Comparison of ENCODE assay signal across 32 cellular contexts in genomic region chr22:46676881-46677280, GRCh38. TPM values are rescaled to one million over a fixed set of nuclear protein-coding genes. Genes with fewer than 3 reads are reported as not detected.
DNase-seq lines count a peak whose midpoint lies in the region; ATAC-seq and TF ChIP-seq lines count a peak whose summit lies in the region.
"Had no signal": no experiment of that assay in that cellular context is flagged by ENCODE, and none has a peak within 500 bp of the region (broad histone marks: within the 10 kb centered on the region; RNA-seq: fewer than 3 reads in every experiment).

No MANE protein-coding gene starts in this region.

- POLR2A ChIA-PET in MCF 10A (lab: Yijun Ruan, JAX): no interaction called here

- 31 to 58% (median 38%) methylated on average over 13 to 14 of the region's 14 CpGs for WGBS in psoas muscle, 3 donors

- peak; percentile 45 to 75 (median 72) for ATAC-seq in psoas muscle
- ATAC-seq: esophagus mucosa had no signal

- H3K27me3 ChIP-seq in breast epithelium (no peaks in the 10 kb centered on the region), psoas muscle (ENCODE audit: insufficient read depth in 3 of 3, low read length in 2 of 3) (no peaks in the 10 kb centered on the region)
- H3K27me3 ChIP-seq: thyroid gland, uterus had no signal

- CTCF ChIA-PET in MCF 10A (lab: Yijun Ruan, JAX): interaction anchor here (0.7 kb wide), 1 partner anchor 113 kb away, joined by 5 read pairs; no protein-coding TSS in a partner anchor

- H3K36me3 Mint-ChIP-seq in activated CD4-positive, alpha-beta T cell treated with anti-CD3 and anti-CD28 coated beads, Interleukin-2, amount 10 ng/mL, durations not matched to agents 24 days and 14 days (ENCODE audit: low read depth): peaks cover 23% of the 10 kb centered on the region
- H3K36me3 Mint-ChIP-seq in MCF 10A (ENCODE audit: insufficient read depth, unreplicated experiment): peaks cover 26% of the 10 kb centered on the region
- H3K36me3 Mint-ChIP-seq in dendritic cell treated with granulocyte-macrophage colony-stimulating factor and Interleukin-4, amounts not matched to agents 40 ng/mL and 50 ng/mL, for 4 days (ENCODE audit: low read depth): peaks cover 97% of the 10 kb centered on the region

- no peak for TF ChIP-seq POLR2A in breast epithelium (IDR thresholded peaks at IDR 0.05)

- no peaks in the 10 kb centered on the region for H3K27me3 Mint-ChIP-seq in activated CD4-positive, alpha-beta T cell treated with anti-CD3 and anti-CD28 coated beads, Interleukin-2, amount 10 ng/mL, durations not matched to agents 24 days and 14 days
- no peaks in the 10 kb centered on the region for H3K27me3 Mint-ChIP-seq in MCF 10A (ENCODE audit: insufficient read depth, unreplicated experiment)
- no peaks in the 10 kb centered on the region for H3K27me3 Mint-ChIP-seq in dendritic cell treated with granulocyte-macrophage colony-stimulating factor and Interleukin-4, amounts not matched to agents 40 ng/mL and 50 ng/mL, for 4 days
- H3K27me3 Mint-ChIP-seq: activated B cell treated with CpG ODN at 0.5 μM for 24 hours; central memory CD8-positive, alpha-beta T cell had no signal

- no peaks in the 10 kb centered on the region for H3K4me1 ChIP-seq in breast epithelium
- peaks cover 11% of the 10 kb centered on the region for H3K4me1 ChIP-seq in psoas muscle
- H3K4me1 ChIP-seq: thyroid gland, uterus had no signal

- H3K9me3 Mint-ChIP-seq in activated CD4-positive, alpha-beta T cell treated with anti-CD3 and anti-CD28 coated beads, Interleukin-2, amount 10 ng/mL, durations not matched to agents 24 days and 14 days: no peaks in the 10 kb centered on the region
- no peaks in the 10 kb centered on the region for H3K9me3 Mint-ChIP-seq in MCF 10A (ENCODE audit: unreplicated experiment)
- H3K9me3 Mint-ChIP-seq in dendritic cell treated with granulocyte-macrophage colony-stimulating factor and Interleukin-4, amounts not matched to agents 40 ng/mL and 50 ng/mL, for 4 days: no peaks in the 10 kb centered on the region
- H3K9me3 Mint-ChIP-seq: activated B cell treated with CpG ODN at 0.5 μM for 24 hours; central memory CD8-positive, alpha-beta T cell; endodermal cell; H9; nephron progenitor cell had no signal

- H3K4me3 ChIP-seq in breast epithelium (no peak overlapping the region), psoas muscle (no peak overlapping the region)
- H3K4me3 ChIP-seq: SK-N-MC, skin epidermis, thyroid gland, uterus had no signal

- no peaks in the 10 kb centered on the region for H3K36me3 ChIP-seq in breast epithelium
- peaks cover 0 to 41% of the 10 kb centered on the region in 2 donors for H3K36me3 ChIP-seq in psoas muscle (ENCODE audit: insufficient read depth in 1 of 2, low read depth in 1 of 2)
- H3K36me3 ChIP-seq: uterus had no signal

- H3K4me3 Mint-ChIP-seq in activated CD4-positive, alpha-beta T cell treated with anti-CD3 and anti-CD28 coated beads, Interleukin-2, amount 10 ng/mL, durations not matched to agents 24 days and 14 days: no peak overlapping the region
- H3K4me3 Mint-ChIP-seq in MCF 10A (ENCODE audit: unreplicated experiment): no peak overlapping the region
- H3K4me3 Mint-ChIP-seq in dendritic cell treated with granulocyte-macrophage colony-stimulating factor and Interleukin-4, amounts not matched to agents 40 ng/mL and 50 ng/mL, for 4 days: no peak overlapping the region
- H3K4me3 Mint-ChIP-seq: activated B cell treated with CpG ODN at 0.5 μM for 24 hours; CD14-positive monocyte; central memory CD8-positive, alpha-beta T cell; endodermal cell; H9; nephron progenitor cell had no signal

- no peak for DNase-seq in activated CD4-positive, alpha-beta T cell treated with anti-CD3 and anti-CD28 coated beads, Interleukin-2, amount 10 ng/mL, durations not matched to agents 24 days and 14 days
- no peak for DNase-seq in activated CD4-positive, alpha-beta T cell treated with anti-CD3 and anti-CD28 coated beads, Interleukin-2, amount 50 U/mL, for 1 hour
- peak in 1 of 2 donors; percentile 48 for DNase-seq in breast epithelium (ENCODE audit: low spot score in 2 of 2)
- no peak for DNase-seq in MCF 10A (ENCODE audit: unreplicated experiment)
- peak in 1 of 2 donors; percentile 79 for DNase-seq in psoas muscle
- no peak for DNase-seq in amygdala (lab: John Stamatoyannopoulos, UW)
- DNase-seq in KG1 (lab: John Stamatoyannopoulos, UW): no peak
- DNase-seq: 8988T; activated B cell treated with CpG ODN at 0.5 μM for 24 hours; activated CD8-positive, alpha-beta memory T cell treated with anti-CD3 and anti-CD28 coated beads for 24 hours; Calu3; dermis blood vessel endothelial cell; DMS79; endodermal cell; H9; head of caudate nucleus; Karpas-422; mammary epithelial cell; NCI-H1417; NCI-H2029 treated with DMSO at 0.1 percent for 48 hours; NCI-H526 treated with DMSO at 0.1 percent for 48 hours; nephron progenitor cell; NK-92 treated with Interleukin-12 subunit alpha and Interleukin-12 subunit beta, amount 100 ng/mL, for 24 hours; stimulated activated naive CD4-positive, alpha-beta T cell treated with Interleukin-2 at 50 U/mL for 16 hours; thyroid gland; uterus had no signal

- BruUV-seq in MCF 10A (replicated peaks; lab: Mats Ljungman, UMichigan): no TSS peak

- no peak for TF ChIP-seq CTCF in breast epithelium (IDR thresholded peaks at IDR 0.05)
- TF ChIP-seq CTCF in MCF 10A (IDR thresholded peaks at IDR 0.05; ENCODE audit: unreplicated experiment): no peak
- no peak for TF ChIP-seq CTCF in psoas muscle (IDR thresholded peaks at IDR 0.05)

- H3K27ac ChIP-seq in breast epithelium (peak overlapping the region; percentile 43 to 66), psoas muscle (peak overlapping the region; percentile 60)
- H3K27ac ChIP-seq: SK-N-MC, thyroid gland, uterus had no signal

- intact Hi-C loops in activated CD4-positive, alpha-beta T cell treated with anti-CD3 and anti-CD28 coated beads, Interleukin-2, amount 10 ng/mL, durations not matched to agents 24 days and 14 days (cut with micrococcal nuclease): no loop called here
- intact Hi-C loops in breast epithelium (cut with DNase I; ENCODE audit: low total_unique reads) (loop anchor here (10.0 kb wide), 1 partner anchor 92 kb away; no protein-coding TSS in a partner anchor), MCF 10A (cut with micrococcal nuclease) (no loop called here), psoas muscle (cut with DNase I) (loop anchor here in 1 of 2 donors (5.0 kb wide), 1 partner anchor 115 kb away; no protein-coding TSS in a partner anchor)
- intact Hi-C loops in dendritic cell treated with granulocyte-macrophage colony-stimulating factor and Interleukin-4, amounts not matched to agents 40 ng/mL and 50 ng/mL, for 4 days (cut with micrococcal nuclease): loop anchor here (10.0 kb wide), 1 partner anchor 52 kb away; the partner anchor contains the start of gene GRAMD4

- H3K27ac Mint-ChIP-seq in activated CD4-positive, alpha-beta T cell treated with anti-CD3 and anti-CD28 coated beads, Interleukin-2, amount 10 ng/mL, durations not matched to agents 24 days and 14 days: peak overlapping the region; percentile 70
- no peak overlapping the region for H3K27ac Mint-ChIP-seq in MCF 10A (ENCODE audit: low read depth, unreplicated experiment)
- H3K27ac Mint-ChIP-seq in dendritic cell treated with granulocyte-macrophage colony-stimulating factor and Interleukin-4, amounts not matched to agents 40 ng/mL and 50 ng/mL, for 4 days: peak overlapping the region; percentile 33
- H3K27ac Mint-ChIP-seq: activated B cell treated with CpG ODN at 0.5 μM for 24 hours, endodermal cell, H9, nephron progenitor cell had no signal

- H3K9me3 ChIP-seq in breast epithelium (no peaks in the 10 kb centered on the region), psoas muscle (no peaks in the 10 kb centered on the region)
- H3K9me3 ChIP-seq: thyroid gland, uterus had no signal

- H3K4me1 Mint-ChIP-seq in activated CD4-positive, alpha-beta T cell treated with anti-CD3 and anti-CD28 coated beads, Interleukin-2, amount 10 ng/mL, durations not matched to agents 24 days and 14 days: peaks cover 30% of the 10 kb centered on the region
- H3K4me1 Mint-ChIP-seq in MCF 10A (ENCODE audit: insufficient read depth, unreplicated experiment): no peaks in the 10 kb centered on the region
- H3K4me1 Mint-ChIP-seq in dendritic cell treated with granulocyte-macrophage colony-stimulating factor and Interleukin-4, amounts not matched to agents 40 ng/mL and 50 ng/mL, for 4 days (ENCODE audit: low read depth): peaks cover 30% of the 10 kb centered on the region
- H3K4me1 Mint-ChIP-seq: endodermal cell, H9, nephron progenitor cell had no signal

RNA-seq across cellular contexts. Expression of gene GRAMD4, which starts 56.7 kb away (rescaled TPM):
- total RNA-seq in activated CD4-positive, alpha-beta T cell treated with anti-CD3 and anti-CD28 coated beads, Interleukin-2, amount 10 ng/mL, durations not matched to agents 24 days and 14 days: 63.8 and 66.1 TPM in 2 replicates
- 10 to 100 TPM; 28.4 to 85.6 (median 61.0) TPM for total RNA-seq in breast epithelium
- 15.6 and 23.7 TPM in 2 replicates for total RNA-seq in MCF 10A (2022)
- 10 to 100 TPM; 17.8 to 39.3 (median 36.9) TPM for total RNA-seq in psoas muscle
- 10 to 100 TPM; 11.3 to 16.6 (median 11.3) TPM for polyA plus RNA-seq in psoas muscle

Comparison
In these comparisons a context has a peak if more than half of its experiments do, and no peak if none do; other contexts are left out.
1. intact Hi-C loops: an anchor here in breast epithelium (10.0 kb wide) and dendritic cell treated with granulocyte-macrophage colony-stimulating factor and Interleukin-4, amounts not matched to agents 40 ng/mL and 50 ng/mL, for 4 days (10.0 kb wide); none called in activated CD4-positive, alpha-beta T cell treated with anti-CD3 and anti-CD28 coated beads, Interleukin-2, amount 10 ng/mL, durations not matched to agents 24 days and 14 days and MCF 10A.